ENCODE assay signal across 1 cellular context in the genomic region with DNA sequence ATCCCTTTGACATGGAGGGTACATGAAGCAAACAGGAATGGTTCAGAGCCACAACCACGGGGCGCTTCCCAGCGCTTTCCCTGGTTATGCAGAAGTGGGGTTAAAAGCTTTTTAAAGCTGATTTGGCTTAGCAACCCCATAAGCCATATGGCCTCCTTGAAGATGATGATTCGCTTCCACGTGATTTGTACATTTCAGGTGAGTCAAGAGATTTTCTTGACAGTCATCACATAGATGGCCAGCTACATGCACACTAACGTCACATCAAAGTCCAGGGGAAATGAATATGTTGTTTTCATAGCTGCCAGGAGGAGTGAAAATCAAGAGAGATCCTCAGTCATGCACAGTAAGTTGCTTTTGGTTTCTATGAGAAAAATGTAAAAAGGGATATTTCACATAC.
TF ChIP-seq lines count a peak whose summit lies in the region.

No MANE protein-coding gene starts in this region.

TF ChIP-seq in HepG2, 621 proteins besides CTCF, POLR2A, EP300 and RAD21 (continued from another document):
- TF ChIP-seq ZNF407 (CRISPR knock-in tag; IDR thresholded peaks at IDR 0.05; ENCODE audit: not compliant biosample characterization) (no peak), MTERF4 (CRISPR knock-in tag; IDR thresholded peaks at IDR 0.05) (no peak), ZBTB42 (CRISPR knock-in tag; IDR thresholded peaks at IDR 0.05) (no peak), GABPA (IDR thresholded peaks at IDR 0.05; ENCODE audit: low read depth, low read length) (no peak), GABPA (CRISPR knock-in tag; IDR thresholded peaks at IDR 0.05; ENCODE audit: low read depth) (no peak), TRIM24 (CRISPR knock-in tag; IDR thresholded peaks at IDR 0.05) (no peak), SUZ12 (IDR thresholded peaks at IDR 0.05; ENCODE audit: low read depth, low read length) (no peak), ZNF619 (CRISPR knock-in tag; IDR thresholded peaks at IDR 0.05) (no peak), IKZF5 (CRISPR knock-in tag; IDR thresholded peaks at IDR 0.05) (no peak), NFIC (IDR thresholded peaks at IDR 0.05; ENCODE audit: low read length) (no peak), JARID2 (CRISPR knock-in tag; IDR thresholded peaks at IDR 0.05; ENCODE audit: insufficient replicate concordance) (no peak), CEBPZ (IDR thresholded peaks at IDR 0.05; ENCODE audit: low read length) (no peak)
